ENCODE assay signal across 33 cellular contexts in the genomic region with DNA sequence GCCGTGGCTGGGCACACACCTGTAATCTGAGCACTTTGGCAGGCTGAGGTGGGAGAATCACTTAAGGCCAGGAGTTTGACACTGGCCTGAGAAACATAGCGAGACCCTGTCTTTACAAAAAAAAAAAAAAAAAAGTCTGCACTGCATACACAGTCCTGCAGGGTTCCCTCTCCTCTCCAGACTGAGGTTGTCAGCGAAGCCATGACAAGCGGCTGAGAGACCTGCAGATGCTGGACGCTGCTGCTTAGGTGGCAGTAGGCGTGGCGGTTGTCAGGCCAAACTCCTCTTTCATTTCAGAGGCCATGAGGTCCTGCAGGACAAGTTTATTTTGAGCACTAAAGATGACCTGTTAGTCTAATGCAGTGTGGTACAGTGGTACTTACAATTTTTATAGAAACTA.
"Had no signal": no experiment of that assay in that cellular context is flagged by ENCODE, and none has a peak within 500 bp of the region (broad histone marks: within the 10 kb centered on the region; RNA-seq: fewer than 3 reads in every experiment).

No MANE protein-coding gene starts in this region.

- H3K9me3 ChIP-seq: adrenal gland, body of pancreas, breast epithelium, esophagus squamous epithelium had no signal

- H3K27ac Mint-ChIP-seq: activated CD4-positive, alpha-beta memory T cell treated with anti-CD3 and anti-CD28 coated beads for 36 hours; activated CD8-positive, alpha-beta memory T cell treated with anti-CD3 and anti-CD28 coated beads, Interleukin-2, amount 10 ng/mL, durations not matched to agents 7 days and 5 days; activated naive CD4-positive, alpha-beta T cell treated with anti-CD3 and anti-CD28 coated beads for 36 hours; activated naive CD4-positive, alpha-beta T cell treated with anti-CD3 and anti-CD28 coated beads, Interleukin-2, amount 50 U/mL, for 24 hours; activated T-helper 1 cell treated with anti-CD3 and anti-CD28 coated beads, Interleukin-12 subunit alpha, Interleukin-12 subunit beta, Interleukin-2, Interleukin-4 antibody, amounts not matched to agents 30 ng/mL and 10 ng/mL and 1 ng/mL, durations not matched to agents 14 hours and 24 hours and 36 hours; activated T-helper 2 cell treated with anti-CD3 and anti-CD28 coated beads, Interferon-gamma antibody, Interleukin-2, Interleukin-4, amounts not matched to agents 10 μg/mL and 5 μg/mL and 100 μg/mL, durations not matched to agents 14 hours and 24 hours and 36 hours; dendritic cell treated with granulocyte-macrophage colony-stimulating factor and Interleukin-4, amounts not matched to agents 40 ng/mL and 50 ng/mL, for 4 days had no signal

- H3K4me1 Mint-ChIP-seq: central memory CD8-positive, alpha-beta T cell had no signal

- ATAC-seq: body of pancreas; effector memory CD8-positive, alpha-beta T cell had no signal

- H3K4me3 ChIP-seq: adrenal gland, body of pancreas, breast epithelium, coronary artery, dorsolateral prefrontal cortex, esophagus squamous epithelium had no signal

- H3K27me3 ChIP-seq: adrenal gland, body of pancreas, breast epithelium, dorsolateral prefrontal cortex, esophagus squamous epithelium had no signal

- H3K27me3 Mint-ChIP-seq: activated CD4-positive, alpha-beta memory T cell treated with anti-CD3 and anti-CD28 coated beads for 36 hours; activated CD4-positive, alpha-beta T cell treated with anti-CD3 and anti-CD28 coated beads for 36 hours; activated CD4-positive, alpha-beta T cell treated with anti-CD3 and anti-CD28 coated beads, Interleukin-2, amount 10 ng/mL, durations not matched to agents 24 days and 14 days; activated CD8-positive, alpha-beta memory T cell treated with anti-CD3 and anti-CD28 coated beads, Interleukin-2, amount 10 ng/mL, durations not matched to agents 7 days and 5 days; activated naive CD4-positive, alpha-beta T cell treated with anti-CD3 and anti-CD28 coated beads, Interleukin-2, amount 50 U/mL, for 24 hours; activated naive CD8-positive, alpha-beta T cell treated with anti-CD3 and anti-CD28 coated beads for 36 hours; activated naive CD8-positive, alpha-beta T cell treated with anti-CD3 and anti-CD28 coated beads, Interleukin-2, amount 50 U/mL, for 24 hours; central memory CD8-positive, alpha-beta T cell; dendritic cell treated with granulocyte-macrophage colony-stimulating factor and Interleukin-4, amounts not matched to agents 40 ng/mL and 50 ng/mL, for 4 days; effector memory CD8-positive, alpha-beta T cell had no signal

- DNase-seq: activated CD4-positive, alpha-beta memory T cell treated with anti-CD3 and anti-CD28 coated beads for 36 hours; activated CD4-positive, alpha-beta T cell treated with anti-CD3 and anti-CD28 coated beads for 36 hours; activated CD4-positive, alpha-beta T cell treated with anti-CD3 and anti-CD28 coated beads, Interleukin-2, amount 10 ng/mL, durations not matched to agents 24 days and 14 days; activated CD4-positive, CD25-positive, alpha-beta regulatory T cell; activated CD4-positive, CD25-positive, alpha-beta regulatory T cell treated with anti-CD3 and anti-CD28 coated beads, Interleukin-2, amount 50 U/mL, for 72 hours; activated CD8-positive, alpha-beta memory T cell treated with anti-CD3 and anti-CD28 coated beads, Interleukin-2, amount 10 ng/mL, durations not matched to agents 7 days and 5 days; activated CD8-positive, alpha-beta memory T cell treated with anti-CD3 and anti-CD28 coated beads, Interleukin-2, amount 50 U/mL, for 4 hours; activated CD8-positive, alpha-beta T cell treated with anti-CD3 and anti-CD28 coated beads, Interleukin-2, amount 10 ng/mL, durations not matched to agents 7 days and 5 days; activated effector memory CD4-positive, alpha-beta T cell treated with anti-CD3 and anti-CD28 coated beads, Interleukin-2, amount 50 U/mL, for 16 hours; activated naive CD4-positive, alpha-beta T cell treated with anti-CD3 and anti-CD28 coated beads for 36 hours; activated naive CD8-positive, alpha-beta T cell treated with anti-CD3 and anti-CD28 coated beads for 36 hours; activated naive CD8-positive, alpha-beta T cell treated with anti-CD3 and anti-CD28 coated beads, Interleukin-2, amount 50 U/mL, for 24 hours; activated T-cell treated with anti-CD3 and anti-CD28 coated beads, Interleukin-2, amount 50 U/mL, for 1 hour; activated T-cell treated with anti-CD3 and anti-CD28 coated beads, Interleukin-2, amount 50 U/mL, for 48 hours; adrenal gland; amygdala; aorta; body of pancreas; dorsolateral prefrontal cortex; effector CD4-positive, alpha-beta T cell; effector memory CD8-positive, alpha-beta T cell; esophagus squamous epithelium; foreskin fibroblast; head of caudate nucleus; T-helper 2 cell had no signal

- H3K4me1 ChIP-seq: adrenal gland, body of pancreas, breast epithelium had no signal

- H3K9me3 Mint-ChIP-seq: activated CD4-positive, alpha-beta memory T cell treated with anti-CD3 and anti-CD28 coated beads for 36 hours; activated naive CD4-positive, alpha-beta T cell treated with anti-CD3 and anti-CD28 coated beads for 36 hours; activated naive CD4-positive, alpha-beta T cell treated with anti-CD3 and anti-CD28 coated beads, Interleukin-2, amount 50 U/mL, for 24 hours; activated T-helper 1 cell treated with anti-CD3 and anti-CD28 coated beads, Interleukin-12 subunit alpha, Interleukin-12 subunit beta, Interleukin-2, Interleukin-4 antibody, amounts not matched to agents 30 ng/mL and 10 ng/mL and 1 ng/mL, durations not matched to agents 14 hours and 24 hours and 36 hours; activated T-helper 2 cell treated with anti-CD3 and anti-CD28 coated beads, Interferon-gamma antibody, Interleukin-2, Interleukin-4, amounts not matched to agents 10 μg/mL and 5 μg/mL and 100 μg/mL, durations not matched to agents 14 hours and 24 hours and 36 hours; central memory CD8-positive, alpha-beta T cell; dendritic cell treated with granulocyte-macrophage colony-stimulating factor and Interleukin-4, amounts not matched to agents 40 ng/mL and 50 ng/mL, for 4 days; effector memory CD8-positive, alpha-beta T cell had no signal

- H3K4me3 Mint-ChIP-seq: activated CD4-positive, alpha-beta memory T cell treated with anti-CD3 and anti-CD28 coated beads for 36 hours; activated CD4-positive, alpha-beta T cell treated with anti-CD3 and anti-CD28 coated beads for 36 hours; activated CD4-positive, alpha-beta T cell treated with anti-CD3 and anti-CD28 coated beads, Interleukin-2, amount 10 ng/mL, durations not matched to agents 24 days and 14 days; activated CD8-positive, alpha-beta memory T cell treated with anti-CD3 and anti-CD28 coated beads, Interleukin-2, amount 10 ng/mL, durations not matched to agents 7 days and 5 days; activated CD8-positive, alpha-beta T cell treated with anti-CD3 and anti-CD28 coated beads, Interleukin-2, amount 10 ng/mL, durations not matched to agents 7 days and 5 days; activated naive CD4-positive, alpha-beta T cell treated with anti-CD3 and anti-CD28 coated beads for 36 hours; activated naive CD4-positive, alpha-beta T cell treated with anti-CD3 and anti-CD28 coated beads, Interleukin-2, amount 50 U/mL, for 24 hours; activated naive CD8-positive, alpha-beta T cell treated with anti-CD3 and anti-CD28 coated beads for 36 hours; activated naive CD8-positive, alpha-beta T cell treated with anti-CD3 and anti-CD28 coated beads, Interleukin-2, amount 50 U/mL, for 24 hours; activated T-helper 1 cell treated with anti-CD3 and anti-CD28 coated beads, Interleukin-12 subunit alpha, Interleukin-12 subunit beta, Interleukin-2, Interleukin-4 antibody, amounts not matched to agents 30 ng/mL and 10 ng/mL and 1 ng/mL, durations not matched to agents 14 hours and 24 hours and 36 hours; central memory CD8-positive, alpha-beta T cell; dendritic cell treated with granulocyte-macrophage colony-stimulating factor and Interleukin-4, amounts not matched to agents 40 ng/mL and 50 ng/mL, for 4 days; effector memory CD8-positive, alpha-beta T cell had no signal

- H3K27ac ChIP-seq: adrenal gland, body of pancreas, breast epithelium, coronary artery, dorsolateral prefrontal cortex, epithelial cell of prostate, esophagus squamous epithelium had no signal
